8 cellular contexts compared by ENCODE assay signal in the genomic region with DNA sequence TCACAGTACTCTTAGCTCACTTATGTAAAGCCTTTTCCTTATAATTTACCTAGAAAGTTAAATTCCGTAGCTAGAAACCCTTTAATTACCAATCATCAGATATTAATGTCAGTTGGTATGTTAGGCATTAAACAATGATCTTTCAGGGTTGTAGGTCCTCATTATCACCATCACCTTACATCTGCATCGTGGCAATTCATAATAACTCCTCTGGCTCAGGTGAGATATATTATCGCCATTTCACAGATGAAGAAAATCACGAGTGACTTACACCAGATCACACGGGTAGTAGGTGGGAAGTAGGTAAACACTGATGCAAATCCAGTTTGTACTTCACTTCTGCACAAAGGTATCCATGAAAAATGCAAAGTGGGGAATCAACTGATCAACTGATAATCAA. TPM values are rescaled to one million over a fixed set of nuclear protein-coding genes. Genes with fewer than 3 reads are reported as not detected.
DNase-seq lines count a peak whose midpoint lies in the region; ATAC-seq and TF ChIP-seq lines count a peak whose summit lies in the region.

No MANE protein-coding gene starts in this region.

- intact Hi-C loops in activated CD4-positive, alpha-beta T cell treated with anti-CD3 and anti-CD28 coated beads for 36 hours (cut with DNase I, micrococcal nuclease): loop anchor here in 1 of 2 experiments (5.0 to 10.0 kb wide), 3 partner anchors 1053 to 1470 kb away; partner anchors contain the start of genes ARV1, COG2 and TTC13
- intact Hi-C loops in esophagus squamous epithelium (cut with DNase I) (no loop called here), sigmoid colon (cut with DNase I) (loop anchor here (5.0 kb wide), 1 partner anchor 165 kb away; the partner anchor contains the start of gene CCSAP)

- POLR2A ChIA-PET in activated CD4-positive, alpha-beta T cell treated with anti-CD3 and anti-CD28 coated beads for 36 hours (lab: Charles Lee): interaction anchor here (0.7 to 2.2 kb wide), 4 partner anchors 11 to 186 kb away, joined by 3 to 7 read pairs (median 4); partner anchors contain the start of gene ABCB10

- peak overlapping the region; percentile 93 to 99 (median 96) for H3K27ac ChIP-seq in esophagus squamous epithelium
- H3K27ac ChIP-seq in sigmoid colon: peak overlapping the region; percentile 91 to 98 (median 96)

- H3K36me3 ChIP-seq in esophagus squamous epithelium (peaks cover 0 to 34% (median 0%) of the 10 kb centered on the region in 3 donors), sigmoid colon (peaks cover 0 to 22% (median 0%) of the 10 kb centered on the region in 4 donors)

- CTCF ChIA-PET in activated CD4-positive, alpha-beta T cell treated with anti-CD3 and anti-CD28 coated beads for 36 hours (lab: Charles Lee): interaction anchor here (1.3 to 2.1 kb wide), 2 partner anchors 12 to 254 kb away, joined by 3 to 8 read pairs; no protein-coding TSS in a partner anchor

- H3K27ac Mint-ChIP-seq in activated CD4-positive, alpha-beta T cell treated with anti-CD3 and anti-CD28 coated beads for 36 hours: peak overlapping the region; percentile 92

- H3K4me3 Mint-ChIP-seq in activated CD4-positive, alpha-beta T cell treated with anti-CD3 and anti-CD28 coated beads for 36 hours: peak overlapping the region; percentile 95

- no peak for TF ChIP-seq POLR2A in esophagus squamous epithelium (IDR thresholded peaks at IDR 0.05)
- TF ChIP-seq POLR2A in sigmoid colon (IDR thresholded peaks at IDR 0.05): no peak

- 2 to 3% methylated on average over 5 of the region's 5 CpGs for WGBS in esophagus squamous epithelium, 2 donors
- 2 to 10% methylated on average over 5 of the region's 5 CpGs for WGBS in sigmoid colon, 2 donors

- H3K4me1 ChIP-seq in esophagus squamous epithelium: peaks cover 6 to 24% (median 16%) of the 10 kb centered on the region in 3 donors
- H3K4me1 ChIP-seq in sigmoid colon: peaks cover 0 to 17% (median 11%) of the 10 kb centered on the region in 4 donors

- peaks cover 9% of the 10 kb centered on the region for H3K36me3 Mint-ChIP-seq in activated CD4-positive, alpha-beta T cell treated with anti-CD3 and anti-CD28 coated beads for 36 hours (ENCODE audit: low read depth)

- no peak for DNase-seq in activated CD4-positive, alpha-beta T cell treated with anti-CD3 and anti-CD28 coated beads for 36 hours
- DNase-seq in activated CD4-positive, alpha-beta T cell treated with anti-CD3 and anti-CD28 coated beads, Interleukin-2, amount 50 U/mL, for 1 hour: no peak
- DNase-seq in OCI-M1 (lab: John Stamatoyannopoulos, UW) (peak; percentile 53), esophagus squamous epithelium (lab: John Stamatoyannopoulos, UW) (no peak), sigmoid colon (no peak), glomerular visceral epithelial cell (ENCODE audit: extremely low spot score) (no peak)

- H3K27me3 ChIP-seq in esophagus squamous epithelium: no peaks in the 10 kb centered on the region
- no peaks in the 10 kb centered on the region for H3K27me3 ChIP-seq in sigmoid colon

- no peak for TF ChIP-seq EP300 in sigmoid colon (IDR thresholded peaks at IDR 0.05)

- no peak for TF ChIP-seq CTCF in esophagus squamous epithelium (IDR thresholded peaks at IDR 0.05)
- TF ChIP-seq CTCF in sigmoid colon (IDR thresholded peaks at IDR 0.05): no peak

- no peaks in the 10 kb centered on the region for H3K9me3 ChIP-seq in esophagus squamous epithelium
- H3K9me3 ChIP-seq in sigmoid colon: no peaks in the 10 kb centered on the region

- H3K9me3 Mint-ChIP-seq in activated CD4-positive, alpha-beta T cell treated with anti-CD3 and anti-CD28 coated beads for 36 hours (ENCODE audit: low read depth): no peaks in the 10 kb centered on the region

- H3K4me3 ChIP-seq in esophagus squamous epithelium (peak overlapping the region; percentile 76 to 94 (median 92)), sigmoid colon (peak overlapping the region; percentile 68 to 99 (median 97))

- H3K27me3 Mint-ChIP-seq in activated CD4-positive, alpha-beta T cell treated with anti-CD3 and anti-CD28 coated beads for 36 hours: no peaks in the 10 kb centered on the region

- ATAC-seq in activated CD4-positive, alpha-beta T cell treated with anti-CD3 and anti-CD28 coated beads for 36 hours: no peak
- ATAC-seq in HG03565 (IDR thresholded peaks at IDR 0.05; ENCODE audit: unreplicated experiment): no peak
- ATAC-seq in GM18907 (IDR thresholded peaks at IDR 0.05; ENCODE audit: unreplicated experiment): no peak

- H3K4me1 Mint-ChIP-seq in activated CD4-positive, alpha-beta T cell treated with anti-CD3 and anti-CD28 coated beads for 36 hours: peaks cover 24% of the 10 kb centered on the region

RNA-seq across cellular contexts. Expression of gene NUP133, which starts 0.6 kb away (rescaled TPM):
- 10 to 100 TPM; 53.5 to 57.5 TPM for total RNA-seq in activated CD4-positive, alpha-beta T cell treated with anti-CD3 and anti-CD28 coated beads for 36 hours
- 10 to 100 TPM; 11.1 to 29.3 (median 22.0) TPM for total RNA-seq in esophagus squamous epithelium
- 10 to 100 TPM; 23.7 to 31.7 (median 27.6) TPM for total RNA-seq in sigmoid colon
- 10 to 100 TPM in 1 of 3 donors, 1 to 10 TPM in 2; 4.8 to 12.9 (median 6.9) TPM for polyA plus RNA-seq in sigmoid colon

RNA-seq across cellular contexts. Expression of gene ABCB10, which starts 51.0 kb away (rescaled TPM):
- 10 to 100 TPM; 18.4 to 30.1 TPM for total RNA-seq in activated CD4-positive, alpha-beta T cell treated with anti-CD3 and anti-CD28 coated beads for 36 hours
- 10 to 100 TPM in 3 of 4 donors, 1 to 10 TPM in 1; 9.9 to 18.6 (median 14.3) TPM for total RNA-seq in esophagus squamous epithelium
- total RNA-seq in sigmoid colon: 10 to 100 TPM; 12.1 to 19.4 (median 16.5) TPM
- polyA plus RNA-seq in sigmoid colon: 1 to 10 TPM; 4.4 to 9.6 (median 5.4) TPM
